In the genomic region with DNA sequence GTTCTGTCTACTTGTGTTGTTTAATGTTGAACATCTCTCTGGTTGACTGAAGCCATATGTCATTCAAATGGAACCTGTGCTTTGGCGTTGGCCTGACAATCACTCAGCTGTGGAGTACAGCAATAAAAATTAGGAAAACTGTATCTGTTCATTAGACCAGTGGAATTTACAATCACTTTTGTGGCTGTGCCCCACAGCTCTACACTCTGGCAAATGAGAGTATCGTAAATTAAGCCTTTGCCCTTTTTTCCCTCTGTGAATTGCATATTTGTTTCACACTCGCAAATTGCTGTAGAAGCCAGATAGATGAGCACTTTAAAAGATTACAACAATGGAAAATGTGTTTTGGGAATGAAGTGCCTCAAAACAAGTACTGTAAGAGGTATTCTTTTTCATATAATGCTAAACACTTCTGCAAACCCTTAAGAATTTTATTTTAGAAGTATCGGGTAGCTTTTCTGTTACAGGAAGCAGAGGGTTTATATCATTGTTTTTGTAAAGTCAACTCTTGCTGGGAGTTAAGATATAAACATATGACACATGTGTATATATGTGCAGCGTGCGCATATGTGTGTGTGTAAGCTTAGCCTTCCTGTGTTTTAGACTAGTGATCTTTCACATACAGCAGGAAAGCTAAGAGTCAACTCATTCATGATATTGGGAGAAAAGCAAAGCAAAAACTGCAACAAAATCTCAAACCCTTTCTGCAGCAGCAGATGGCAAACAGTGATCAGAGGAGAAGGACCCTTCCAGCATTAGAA, we compare ENCODE assay signal across 21 cellular contexts.
DNase-seq lines count a peak whose midpoint lies in the region; ATAC-seq and TF ChIP-seq lines count a peak whose summit lies in the region.
"Had no signal": no experiment of that assay in that cellular context is flagged by ENCODE, and none has a peak within 500 bp of the region (broad histone marks: within the 10 kb centered on the region; RNA-seq: fewer than 3 reads in every experiment).

No MANE protein-coding gene starts in this region.

- peak overlapping the region; percentile 4 for H3K27ac Mint-ChIP-seq in stimulated activated effector memory CD8-positive, alpha-beta T cell treated with anti-CD3 and anti-CD28 coated beads, Interleukin-12 subunit alpha, Interleukin-12 subunit beta, amount 100 ng/mL, for 72 hours
- H3K27ac Mint-ChIP-seq: activated naive CD8-positive, alpha-beta T cell treated with anti-CD3 and anti-CD28 coated beads for 36 hours; activated T-helper 2 cell treated with anti-CD3 and anti-CD28 coated beads, Interferon-gamma antibody, Interleukin-2, Interleukin-4, amounts not matched to agents 10 μg/mL and 5 μg/mL and 100 μg/mL, durations not matched to agents 14 hours and 24 hours and 36 hours; CD4-positive, alpha-beta T cell had no signal

- H3K36me3 Mint-ChIP-seq in stimulated activated effector memory CD8-positive, alpha-beta T cell treated with anti-CD3 and anti-CD28 coated beads, Interleukin-12 subunit alpha, Interleukin-12 subunit beta, amount 100 ng/mL, for 72 hours, result peaks cover 5% of the 10 kb centered on the region

- H3K27me3 ChIP-seq in Karpas-422 (ENCODE audit: low read length) (no peaks in the 10 kb centered on the region), hepatocyte (no peaks in the 10 kb centered on the region)
- H3K27me3 ChIP-seq: dorsolateral prefrontal cortex, stomach, tibial artery had no signal

- H3K9ac ChIP-seq in Karpas-422 (ENCODE audit: low read length), result no peak overlapping the region
- no peak overlapping the region for H3K9ac ChIP-seq in SK-N-MC (ENCODE audit: insufficient read length)

- no peak overlapping the region for H3K4me3 Mint-ChIP-seq in stimulated activated effector memory CD8-positive, alpha-beta T cell treated with anti-CD3 and anti-CD28 coated beads, Interleukin-12 subunit alpha, Interleukin-12 subunit beta, amount 100 ng/mL, for 72 hours
- H3K4me3 Mint-ChIP-seq: activated naive CD8-positive, alpha-beta T cell treated with anti-CD3 and anti-CD28 coated beads for 36 hours; CD4-positive, alpha-beta T cell; neural crest cell had no signal

- H4K20me1 ChIP-seq in Karpas-422 (ENCODE audit: insufficient read depth, low read depth, low read length), result no peaks in the 10 kb centered on the region; the same call in 1 of the 2 replicates
- peaks cover 84% of the 10 kb centered on the region for H4K20me1 ChIP-seq in hepatocyte (ENCODE audit: insufficient read depth, poor library complexity, severe bottlenecking)

- H3K4me1 Mint-ChIP-seq in stimulated activated effector memory CD8-positive, alpha-beta T cell treated with anti-CD3 and anti-CD28 coated beads, Interleukin-12 subunit alpha, Interleukin-12 subunit beta, amount 100 ng/mL, for 72 hours, result peaks cover 72% of the 10 kb centered on the region

- H3K4me2 ChIP-seq in Karpas-422 (ENCODE audit: low read depth, low read length, poor library complexity, severe bottlenecking) (peak overlapping the region; percentile 7), hepatocyte (peak overlapping the region; percentile 31)

- H3K27ac ChIP-seq in Karpas-422 (ENCODE audit: low read length) (peak overlapping the region; percentile 40), SK-N-MC (peak overlapping the region; percentile 7; the same call in 1 of the 2 replicates), hepatocyte (peak overlapping the region; percentile 26)
- H3K27ac ChIP-seq: dorsolateral prefrontal cortex, stomach, tibial artery had no signal

- no peak overlapping the region for H3K4me3 ChIP-seq in Karpas-422 (ENCODE audit: low read length)
- no peak overlapping the region for H3K4me3 ChIP-seq in SK-N-MC
- no peak overlapping the region for H3K4me3 ChIP-seq in hepatocyte
- no peak overlapping the region for H3K4me3 ChIP-seq in foreskin fibroblast (ENCODE audit: low read depth in 1 of 2, low read length in 2 of 2)
- H3K4me3 ChIP-seq: dorsolateral prefrontal cortex, stomach, tibial artery had no signal

- WGBS in hepatocyte (ENCODE audit: low lambda C conversion rate, missing lambda C conversion rate), result 66% methylated on average over 6 of the region's 6 CpGs

- H3K9me3 ChIP-seq in Karpas-422 (ENCODE audit: low read length) (no peaks in the 10 kb centered on the region), SK-N-MC (ENCODE audit: low read depth, low read length) (no peaks in the 10 kb centered on the region), hepatocyte (ENCODE audit: low read depth) (no peaks in the 10 kb centered on the region)
- H3K9me3 ChIP-seq: stomach, tibial artery had no signal

- DNase-seq in Karpas-422 (no peak), SK-N-MC (ENCODE audit: low read depth, low spot score) (no peak), hepatocyte (ENCODE audit: low spot score) (no peak), foreskin fibroblast (no peak)
- DNase-seq in stimulated activated effector memory CD8-positive, alpha-beta T cell treated with anti-CD3 and anti-CD28 coated beads, Interleukin-12 subunit alpha, Interleukin-12 subunit beta, amount 100 ng/mL, for 72 hours (ENCODE audit: low spot score in 2 of 2), result no peak
- DNase-seq in activated CD8-positive, alpha-beta memory T cell treated with anti-CD3 and anti-CD28 coated beads, Interleukin-2, amount 50 U/mL, for 48 hours, result no peak
- DNase-seq: activated CD4-positive, alpha-beta T cell treated with anti-CD3 and anti-CD28 coated beads, Interleukin-2, amount 50 U/mL, for 48 hours; activated CD4-positive, CD25-positive, alpha-beta regulatory T cell; activated CD8-positive, alpha-beta memory T cell treated with anti-CD3 and anti-CD28 coated beads, Interleukin-2, amount 50 U/mL, for 4 hours; activated naive CD8-positive, alpha-beta T cell treated with anti-CD3 and anti-CD28 coated beads for 36 hours; CD4-positive, alpha-beta T cell; dorsolateral prefrontal cortex; erythroblast; foreskin melanocyte; hippocampal formation; stomach; tibial artery had no signal

- H3K36me3 ChIP-seq in Karpas-422 (ENCODE audit: insufficient read depth, low read length) (no peaks in the 10 kb centered on the region), SK-N-MC (ENCODE audit: insufficient read depth, low read length) (no peaks in the 10 kb centered on the region; the same call in 1 of the 2 replicates), hepatocyte (replicated peaks; ENCODE audit: insufficient read depth, low read depth) (no peaks in the 10 kb centered on the region)
- H3K36me3 ChIP-seq: stomach, tibial artery had no signal

- H3K4me1 ChIP-seq in Karpas-422 (ENCODE audit: low read length), result peaks cover 95% of the 10 kb centered on the region
- peaks cover 16% of the 10 kb centered on the region for H3K4me1 ChIP-seq in hepatocyte (ENCODE audit: insufficient read depth)

- no peaks in the 10 kb centered on the region for H3K9me3 Mint-ChIP-seq in stimulated activated effector memory CD8-positive, alpha-beta T cell treated with anti-CD3 and anti-CD28 coated beads, Interleukin-12 subunit alpha, Interleukin-12 subunit beta, amount 100 ng/mL, for 72 hours
- H3K9me3 Mint-ChIP-seq: activated naive CD8-positive, alpha-beta T cell treated with anti-CD3 and anti-CD28 coated beads for 36 hours; activated T-helper 2 cell treated with anti-CD3 and anti-CD28 coated beads, Interferon-gamma antibody, Interleukin-2, Interleukin-4, amounts not matched to agents 10 μg/mL and 5 μg/mL and 100 μg/mL, durations not matched to agents 14 hours and 24 hours and 36 hours; CD4-positive, alpha-beta T cell; neural crest cell had no signal

- H3K79me2 ChIP-seq in Karpas-422 (ENCODE audit: low read length) (peaks cover 99% of the 10 kb centered on the region), hepatocyte (peaks cover 99% of the 10 kb centered on the region)

- no peak for ATAC-seq in stimulated activated effector memory CD8-positive, alpha-beta T cell treated with anti-CD3 and anti-CD28 coated beads, Interleukin-12 subunit alpha, Interleukin-12 subunit beta, amount 100 ng/mL, for 72 hours
- ATAC-seq in GM21390 (IDR thresholded peaks at IDR 0.05; ENCODE audit: unreplicated experiment), result no peak
- ATAC-seq: sciatic nerve had no signal

- TF ChIP-seq CTCF in hepatocyte (IDR thresholded peaks at IDR 0.05; ENCODE audit: poor library complexity) (no peak), foreskin fibroblast (IDR thresholded peaks at IDR 0.05; ENCODE audit: low read depth, low read length) (no peak)

- H2AFZ ChIP-seq in Karpas-422 (ENCODE audit: low read length), result no peak overlapping the region
- no peak overlapping the region for H2AFZ ChIP-seq in hepatocyte

- H3K9me2 ChIP-seq in Karpas-422 (replicated peaks; ENCODE audit: insufficient read depth, low read length), result no peaks in the 10 kb centered on the region
- H3K9me2 ChIP-seq in hepatocyte (replicated peaks; ENCODE audit: insufficient read depth), result no peaks in the 10 kb centered on the region
